ENCODE assay signal across 16 cellular contexts in genomic region chr22:46977656-46978343, GRCh38.
DNase-seq lines count a peak whose midpoint lies in the region; TF ChIP-seq lines count a peak whose summit lies in the region.
"Had no signal": no experiment of that assay in that cellular context is flagged by ENCODE, and none has a peak within 500 bp of the region (broad histone marks: within the 10 kb centered on the region; RNA-seq: fewer than 3 reads in every experiment).

No MANE protein-coding gene starts in this region.

- H2BK15ac ChIP-seq in H9 (ENCODE audit: low read depth, low read length) (0 out of 2 replicates have a peak overlapping the region, but pooled peaks have one; percentile 20), neuronal stem cell (ENCODE audit: low read length) (no peak overlapping the region)

- H3K4me3 ChIP-seq in endodermal cell (ENCODE audit: low read length) = no peak overlapping the region
- H3K4me3 ChIP-seq in neuronal stem cell (ENCODE audit: low read length in 2 of 2) = no peak overlapping the region

- H2AFZ ChIP-seq in H9 (ENCODE audit: low read length) (no peak overlapping the region), neuronal stem cell (ENCODE audit: low read length) (no peak overlapping the region)

- H3K18ac ChIP-seq in H9 (ENCODE audit: insufficient read length, low read depth, low read length) = no peak overlapping the region
- H3K18ac ChIP-seq in neuronal stem cell (ENCODE audit: low read length) = peak overlapping the region; percentile 20

- H3K27me3 ChIP-seq in H9 (ENCODE audit: insufficient read depth, low read length) (no peaks in the 10 kb centered on the region), endodermal cell (ENCODE audit: control insufficient read depth, insufficient read depth, low read length, poor library complexity, severe bottlenecking) (no peaks in the 10 kb centered on the region), neuronal stem cell (ENCODE audit: control insufficient read depth in 3 of 3, insufficient read depth in 3 of 3, low read depth in 1 of 3, low read length in 3 of 3) (no peaks in the 10 kb centered on the region)

- H4K91ac ChIP-seq in H9 (ENCODE audit: insufficient read length, low read depth, low read length) (no peak overlapping the region), neuronal stem cell (ENCODE audit: low read depth, low read length, poor library complexity) (no peak overlapping the region)

- H3K9me3 Mint-ChIP-seq in H9 (no peaks in the 10 kb centered on the region), endodermal cell (no peaks in the 10 kb centered on the region)
- no peaks in the 10 kb centered on the region for H3K9me3 Mint-ChIP-seq in activated T-cell treated with anti-CD3 and anti-CD28 coated beads, Interleukin-2, amount 50 U/mL, for 24 hours
- H3K9me3 Mint-ChIP-seq: CD4-positive, alpha-beta memory T cell had no signal

- H3K14ac ChIP-seq in H9 (ENCODE audit: insufficient read depth, low read length) (no peak overlapping the region), neuronal stem cell (ENCODE audit: low read length) (no peak overlapping the region)

- no peaks in the 10 kb centered on the region for H3K27me3 Mint-ChIP-seq in H9 (ENCODE audit: low read depth)
- no peaks in the 10 kb centered on the region for H3K27me3 Mint-ChIP-seq in endodermal cell (ENCODE audit: insufficient read depth)
- H3K27me3 Mint-ChIP-seq in activated T-cell treated with anti-CD3 and anti-CD28 coated beads, Interleukin-2, amount 50 U/mL, for 24 hours = no peaks in the 10 kb centered on the region
- H3K27me3 Mint-ChIP-seq: B cell; CD4-positive, alpha-beta memory T cell had no signal

- no CpG with 5 or more reads among the region's 14 CpGs for WGBS in H9 (ENCODE audit: extremely low coverage, insufficient read length, low lambda C conversion rate)
- WGBS in endodermal cell (ENCODE audit: insufficient coverage in 1 of 2, insufficient read length in 1 of 2), 2 experiments = 93 to 94% methylated on average over 12 to 14 of the region's 14 CpGs
- WGBS in neuronal stem cell (ENCODE audit: extremely low coverage in 2 of 2, insufficient read length in 2 of 2, insufficient replicate concordance in 1 of 2), 2 donors = no CpG with 5 or more reads among the region's 14 CpGs

- H2BK120ac ChIP-seq in H9 (ENCODE audit: low read depth, low read length, poor library complexity, severe bottlenecking) = no peak overlapping the region
- no peak overlapping the region for H2BK120ac ChIP-seq in neuronal stem cell (ENCODE audit: low read depth, low read length)

- TF ChIP-seq CTCF in H9 (conservative IDR thresholded peaks at IDR 0.05) = no peak
- no peak for TF ChIP-seq CTCF in endodermal cell (conservative IDR thresholded peaks at IDR 0.05)

- H3K9me3 ChIP-seq in H9 (ENCODE audit: control insufficient read depth, low read depth, low read length) (no peaks in the 10 kb centered on the region), endodermal cell (ENCODE audit: control insufficient read depth, low read length) (no peaks in the 10 kb centered on the region), neuronal stem cell (replicated peaks in 1 of 2; ENCODE audit: control insufficient read depth in 2 of 2, insufficient read depth in 1 of 2, low read depth in 1 of 2, low read length in 2 of 2) (peaks cover 0 to 6% of the 10 kb centered on the region in 2 donors)

- H3K56ac ChIP-seq in H9 (ENCODE audit: insufficient read length, low read depth, low read length) = no peak overlapping the region

- H3K4me3 Mint-ChIP-seq in H9 (no peak overlapping the region), endodermal cell (no peak overlapping the region)
- H3K4me3 Mint-ChIP-seq in activated T-cell treated with anti-CD3 and anti-CD28 coated beads, Interleukin-2, amount 50 U/mL, for 24 hours = no peak overlapping the region
- H3K4me3 Mint-ChIP-seq: B cell; CD4-positive, alpha-beta memory T cell had no signal

- H3K9ac ChIP-seq in H9 (ENCODE audit: extremely low read depth, insufficient read length, low read length) (no peak overlapping the region), endodermal cell (ENCODE audit: extremely low read depth, low read length, poor library complexity, severe bottlenecking) (no peak overlapping the region), neuronal stem cell (ENCODE audit: low read depth, low read length, poor library complexity) (no peak overlapping the region)

- no peak overlapping the region for H2BK20ac ChIP-seq in H9 (ENCODE audit: low read depth, low read length, poor library complexity, severe bottlenecking)

- H4K5ac ChIP-seq in H9 (ENCODE audit: insufficient read length, low read depth, low read length) = no peak overlapping the region

- H2BK12ac ChIP-seq in H9 (ENCODE audit: insufficient read length, low read depth, low read length) = no peak overlapping the region
- no peak overlapping the region for H2BK12ac ChIP-seq in neuronal stem cell (ENCODE audit: low read length)

- H2BK5ac ChIP-seq in H9 (ENCODE audit: insufficient read length, low read length) (no peak overlapping the region), neuronal stem cell (ENCODE audit: low read length) (no peak overlapping the region)

- H3K36me3 ChIP-seq in endodermal cell (ENCODE audit: control insufficient read depth, insufficient read depth, low read length) (peaks cover 22% of the 10 kb centered on the region), neuronal stem cell (replicated peaks in 1 of 2; ENCODE audit: control insufficient read depth in 2 of 2, insufficient read depth in 2 of 2, low read length in 2 of 2) (peaks cover 0 to 14% of the 10 kb centered on the region in 2 donors)

- H3K36me3 Mint-ChIP-seq in H9 (ENCODE audit: insufficient read depth in 1 of 3, low read depth in 3 of 3) (peaks cover 3 to 19% (median 7%) of the 10 kb centered on the region in 3 experiments; a peak in 5 of 7 replicates), endodermal cell (ENCODE audit: low read depth) (peaks cover 55% of the 10 kb centered on the region)
- peaks cover 66% of the 10 kb centered on the region for H3K36me3 Mint-ChIP-seq in activated T-cell treated with anti-CD3 and anti-CD28 coated beads, Interleukin-2, amount 50 U/mL, for 24 hours (ENCODE audit: low read depth)

- H3K23ac ChIP-seq in H9 (ENCODE audit: insufficient read length, low read depth, low read length) = no peak overlapping the region
- H3K23ac ChIP-seq in neuronal stem cell (ENCODE audit: low read depth, low read length, poor library complexity) = no peak overlapping the region

- no peaks in the 10 kb centered on the region for H3K23me2 ChIP-seq in H9 (ENCODE audit: insufficient read length, low read depth, low read length, poor library complexity, severe bottlenecking)

- no peak overlapping the region for H4K8ac ChIP-seq in H9 (replicated peaks; ENCODE audit: insufficient read length, low read depth, low read length)
- no peak overlapping the region for H4K8ac ChIP-seq in neuronal stem cell (ENCODE audit: low read depth, low read length)

- H3K27ac Mint-ChIP-seq in H9 (peak overlapping the region in 2 of 3 experiments; percentile 25 to 57; a peak in 2 of 7 replicates), endodermal cell (peak overlapping the region; percentile 58)
- no peak overlapping the region for H3K27ac Mint-ChIP-seq in activated T-cell treated with anti-CD3 and anti-CD28 coated beads, Interleukin-2, amount 50 U/mL, for 24 hours
- H3K27ac Mint-ChIP-seq: B cell had no signal

- no peaks in the 10 kb centered on the region for H3K79me1 ChIP-seq in H9 (ENCODE audit: insufficient read depth, low read depth, low read length, poor library complexity, severe bottlenecking)
- no peaks in the 10 kb centered on the region for H3K79me1 ChIP-seq in neuronal stem cell (ENCODE audit: low read depth, low read length)

- H3K4ac ChIP-seq in H9 (ENCODE audit: low read depth, low read length) (no peak overlapping the region), neuronal stem cell (ENCODE audit: low read length) (no peak overlapping the region)

- H3K4me2 ChIP-seq in H9 (ENCODE audit: insufficient read depth, insufficient read length, low read length) = no peak overlapping the region
- no peak overlapping the region for H3K4me2 ChIP-seq in neuronal stem cell (ENCODE audit: insufficient read depth, low read length, poor library complexity, severe bottlenecking)

- H3K79me2 ChIP-seq in H9 (ENCODE audit: insufficient read depth, low read length) = no peaks in the 10 kb centered on the region; the same call in 1 of the 2 replicates

- no peak overlapping the region for H3T11ph ChIP-seq in H9 (ENCODE audit: low read length)

- H3K4me1 ChIP-seq in H9 (ENCODE audit: insufficient read depth, low read length) = no peaks in the 10 kb centered on the region
- no peaks in the 10 kb centered on the region for H3K4me1 ChIP-seq in endodermal cell (ENCODE audit: control insufficient read depth, insufficient read depth, low read length)
- H3K4me1 ChIP-seq in neuronal stem cell (ENCODE audit: control insufficient read depth in 2 of 2, insufficient read depth in 1 of 2, low read depth in 1 of 2, low read length in 2 of 2) = no peaks in the 10 kb centered on the region

- H2AK5ac ChIP-seq in H9 (ENCODE audit: insufficient read length, low read length) (no peak overlapping the region), neuronal stem cell (ENCODE audit: low read depth, low read length) (no peak overlapping the region)

- DNase-seq in ELF-1 (ENCODE audit: low read depth, low spot score) (peak; percentile 24), H9 (peak; percentile 31), endodermal cell (no peak), neuronal stem cell (ENCODE audit: low spot score) (no peak), NAMALWA (ENCODE audit: low spot score) (no peak), substantia nigra (lab: John Stamatoyannopoulos, UW) (no peak)
- no peak for DNase-seq in activated T-cell treated with anti-CD3 and anti-CD28 coated beads, Interleukin-2, amount 50 U/mL, for 24 hours
- DNase-seq: ACHN; CD4-positive, alpha-beta memory T cell; MM.1S; NCI-H1417 treated with DMSO at 0.1 percent for 48 hours; NCI-H2081; NCI-H226; NCI-H69; Right ventricle myocardium superior had no signal

- no peak overlapping the region for H3K27ac ChIP-seq in H9 (ENCODE audit: insufficient read length, low read depth, low read length)
- no peak overlapping the region for H3K27ac ChIP-seq in endodermal cell (ENCODE audit: low read depth, low read length)
- no peak overlapping the region for H3K27ac ChIP-seq in neuronal stem cell (replicated peaks; ENCODE audit: low read length)
- H3K27ac ChIP-seq in substantia nigra (ENCODE audit: low read depth, low read length, poor library complexity, severe bottlenecking) = no peak overlapping the region

- H3K4me1 Mint-ChIP-seq in H9 (peaks cover 10% of the 10 kb centered on the region in 2 experiments), endodermal cell (no peaks in the 10 kb centered on the region)
- H3K4me1 Mint-ChIP-seq in activated T-cell treated with anti-CD3 and anti-CD28 coated beads, Interleukin-2, amount 50 U/mL, for 24 hours (ENCODE audit: low read depth) = no peaks in the 10 kb centered on the region

- H4K20me1 ChIP-seq in H9 (ENCODE audit: control insufficient read depth, insufficient read depth, insufficient read length) = no peaks in the 10 kb centered on the region

Comparison
In these comparisons a context has a peak if more than half of its experiments do, and no peak if none do; other contexts are left out.
1. DNase-seq: peak in ELF-1 (single experiment) and H9 (single experiment); none in endodermal cell (single experiment), neuronal stem cell (single experiment), activated T-cell treated with anti-CD3 and anti-CD28 coated beads, Interleukin-2, amount 50 U/mL, for 24 hours (single experiment), NAMALWA (single experiment) and substantia nigra (0 of 49).